8 cellular contexts compared by ENCODE assay signal in genomic region chr2:239267411-239267941, GRCh38.
DNase-seq lines count a peak whose midpoint lies in the region; ATAC-seq lines count a peak whose summit lies in the region.

No MANE protein-coding gene starts in this region.

- H3K4me3 ChIP-seq in Jurkat, Clone E6-1 (ENCODE audit: low read length) = peak overlapping the region; percentile 80

- ATAC-seq in GM21515 (IDR thresholded peaks at IDR 0.05; ENCODE audit: unreplicated experiment) = peak; percentile 87

- peak; percentile 96 for DNase-seq in CD1c-positive myeloid dendritic cell (ENCODE audit: extremely low spot score)
- DNase-seq in Jurkat, Clone E6-1 (ENCODE audit: low read depth, low spot score) = peak; percentile 99
- peak; percentile 64 to 86 (median 78) for DNase-seq in activated CD4-positive, CD25-positive, alpha-beta regulatory T cell (lab: John Stamatoyannopoulos, UW)
- DNase-seq in central memory CD4-positive, alpha-beta T cell = peak; percentile 94
- peak; percentile 90 for DNase-seq in mesenteric fat pad (ENCODE audit: low spot score)
- DNase-seq in stimulated activated CD8-positive, alpha-beta memory T cell treated with anti-CD3 and anti-CD28 coated beads, Interleukin-4, amount 100 ng/mL, for 4 hours (ENCODE audit: low read depth in 2 of 2, low spot score in 1 of 2) = peak; percentile 84 to 89
- no peak for DNase-seq in NCI-H146 treated with DMSO at 0.1 percent for 48 hours (lab: John Stamatoyannopoulos, UW; ENCODE audit: unreplicated experiment)
